8 cellular contexts compared by ENCODE assay signal in the genomic region with DNA sequence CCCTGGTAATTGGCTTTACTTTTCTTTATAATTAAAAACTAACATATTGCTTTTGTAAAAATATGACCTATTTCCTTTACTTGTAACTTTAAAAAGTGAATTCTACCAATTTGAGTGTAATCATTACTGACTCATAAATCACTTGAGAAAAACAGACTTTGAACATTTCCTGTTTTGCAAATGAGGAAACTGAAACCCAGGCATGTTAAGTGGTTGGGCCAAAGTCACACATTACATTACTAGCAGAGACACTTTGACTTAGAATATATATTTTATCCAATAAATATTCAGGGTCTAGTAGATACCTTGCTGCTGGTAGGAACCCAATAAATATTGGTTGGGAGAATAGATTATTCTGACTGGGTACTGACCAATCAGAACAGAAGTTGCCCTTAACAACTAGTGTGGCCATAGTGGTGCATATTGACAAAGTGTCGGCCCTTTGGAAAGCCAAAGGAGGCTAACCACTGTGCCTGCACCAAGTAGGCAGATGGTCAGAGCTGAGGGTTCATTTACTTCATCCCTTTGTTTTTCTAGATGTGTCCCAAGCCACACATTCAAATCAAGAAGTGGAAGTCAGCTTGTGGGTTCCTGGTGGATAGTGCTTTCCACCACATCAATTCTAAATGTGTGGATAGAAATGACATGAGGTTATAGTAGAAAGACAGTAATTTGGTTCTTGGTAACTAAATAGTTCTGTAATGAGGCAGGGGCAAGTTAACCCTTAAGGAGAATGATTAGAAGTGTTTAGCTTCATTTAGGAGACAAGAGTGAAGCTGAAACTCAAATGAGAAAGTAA.
A peak's percentile ranks its signal among the peaks of the same experiment; 100 is the strongest.
DNase-seq lines count a peak whose midpoint lies in the region; ATAC-seq and TF ChIP-seq lines count a peak whose summit lies in the region.
"Had no signal": no experiment of that assay in that cellular context is flagged by ENCODE, and none has a peak within 500 bp of the region (broad histone marks: within the 10 kb centered on the region; RNA-seq: fewer than 3 reads in every experiment).

No MANE protein-coding gene starts in this region.

- DNase-seq in NAMALWA (ENCODE audit: low spot score) (peak; percentile 7), endothelial cell (ENCODE audit: low spot score) (no peak)
- no peak for DNase-seq in natural killer cell treated with Interleukin-12 subunit alpha and Interleukin-12 subunit beta and Interleukin-15 and Interleukin-18, amount 100 ng/mL, for 72 hours (ENCODE audit: low spot score)
- no peak for DNase-seq in activated effector memory CD4-positive, alpha-beta T cell treated with Interleukin-2 at 50 U/mL for 16 hours
- DNase-seq in stimulated activated CD4-positive, alpha-beta T cell treated with anti-CD3 and anti-CD28 coated beads, Interleukin-2, amount 100 ng/mL, for 48 hours, result no peak
- DNase-seq: nephron progenitor cell had no signal

- ATAC-seq in GM19023 (IDR thresholded peaks at IDR 0.05; ENCODE audit: unreplicated experiment) (peak; percentile 67), HG02623 (IDR thresholded peaks at IDR 0.05; ENCODE audit: unreplicated experiment) (peak; percentile 74)
- peak; percentile 68 to 81 for ATAC-seq in natural killer cell treated with Interleukin-12 subunit alpha and Interleukin-12 subunit beta and Interleukin-15 and Interleukin-18, amount 100 ng/mL, for 72 hours

- H3K27ac Mint-ChIP-seq in natural killer cell treated with Interleukin-12 subunit alpha and Interleukin-12 subunit beta and Interleukin-15 and Interleukin-18, amount 100 ng/mL, for 72 hours, result peak overlapping the region; percentile 21 to 89
- H3K27ac Mint-ChIP-seq in endothelial cell (ENCODE audit: unreplicated experiment), result no peak overlapping the region

- TF ChIP-seq CTCF in endothelial cell (IDR thresholded peaks at IDR 0.05; ENCODE audit: unreplicated experiment), result no peak

- H3K9me3 Mint-ChIP-seq in natural killer cell treated with Interleukin-12 subunit alpha and Interleukin-12 subunit beta and Interleukin-15 and Interleukin-18, amount 100 ng/mL, for 72 hours, result peaks cover 9% of the 10 kb centered on the region
- no peaks in the 10 kb centered on the region for H3K9me3 Mint-ChIP-seq in endothelial cell (ENCODE audit: unreplicated experiment)
- H3K9me3 Mint-ChIP-seq: nephron progenitor cell had no signal

- peak overlapping the region; percentile 3 for H3K4me3 Mint-ChIP-seq in natural killer cell treated with Interleukin-12 subunit alpha and Interleukin-12 subunit beta and Interleukin-15 and Interleukin-18, amount 100 ng/mL, for 72 hours
- no peak overlapping the region for H3K4me3 Mint-ChIP-seq in endothelial cell (ENCODE audit: unreplicated experiment)
- H3K4me3 Mint-ChIP-seq: nephron progenitor cell had no signal

- H3K4me1 Mint-ChIP-seq in natural killer cell treated with Interleukin-12 subunit alpha and Interleukin-12 subunit beta and Interleukin-15 and Interleukin-18, amount 100 ng/mL, for 72 hours (ENCODE audit: low read depth in 2 of 2), result peaks cover 13 to 18% of the 10 kb centered on the region in 2 donors
- H3K4me1 Mint-ChIP-seq in endothelial cell (ENCODE audit: unreplicated experiment), result no peaks in the 10 kb centered on the region

- H3K36me3 Mint-ChIP-seq in natural killer cell treated with Interleukin-12 subunit alpha and Interleukin-12 subunit beta and Interleukin-15 and Interleukin-18, amount 100 ng/mL, for 72 hours, result no peaks in the 10 kb centered on the region
- H3K36me3 Mint-ChIP-seq in endothelial cell (ENCODE audit: low read depth, unreplicated experiment), result no peaks in the 10 kb centered on the region

- no peaks in the 10 kb centered on the region for H3K27me3 Mint-ChIP-seq in natural killer cell treated with Interleukin-12 subunit alpha and Interleukin-12 subunit beta and Interleukin-15 and Interleukin-18, amount 100 ng/mL, for 72 hours
- H3K27me3 Mint-ChIP-seq in endothelial cell (ENCODE audit: unreplicated experiment), result no peaks in the 10 kb centered on the region
